ENCODE assay signal across 11 cellular contexts in genomic region chr6:150403458-150404245, GRCh38. TPM values are rescaled to one million over a fixed set of nuclear protein-coding genes. Genes with fewer than 3 reads are reported as not detected.
DNase-seq lines count a peak whose midpoint lies in the region; ATAC-seq and TF ChIP-seq lines count a peak whose summit lies in the region.
"Had no signal": no experiment of that assay in that cellular context is flagged by ENCODE, and none has a peak within 500 bp of the region (broad histone marks: within the 10 kb centered on the region; RNA-seq: fewer than 3 reads in every experiment).

No MANE protein-coding gene starts in this region.

- intact Hi-C loops in PC-3 (cut with micrococcal nuclease): no loop called here

- no peaks in the 10 kb centered on the region for H3K36me3 ChIP-seq in HAP-1 (replicated peaks)
- no peaks in the 10 kb centered on the region for H3K36me3 ChIP-seq in PC-3 (ENCODE audit: low read depth, low read length)

- peak; percentile 54 for ATAC-seq in PC-3
- no peak for ATAC-seq in activated T-helper 17 cell treated with anti-CD3 and anti-CD28 coated beads, Interleukin-2, amount 50 U/mL, for 72 hours (replicated peaks)
- ATAC-seq: activated naive CD8-positive, alpha-beta T cell treated with anti-CD3 and anti-CD28 coated beads, Interleukin-2, amount 50 U/mL, for 24 hours had no signal

- H3K27me3 ChIP-seq in HAP-1 (ENCODE audit: low read depth) (peaks cover 6% of the 10 kb centered on the region; the same call in 1 of the 2 replicates), PC-3 (ENCODE audit: low read length) (no peaks in the 10 kb centered on the region)

- H3K4me3 Mint-ChIP-seq in activated T-helper 17 cell treated with anti-CD3 and anti-CD28 coated beads, Interleukin-2, amount 50 U/mL, for 72 hours: no peak overlapping the region
- H3K4me3 Mint-ChIP-seq in T-helper 2 cell treated with Interferon-gamma antibody and Interleukin-4, amounts not matched to agents 5 μg/mL and 100 μg/mL, for 36 hours: no peak overlapping the region
- H3K4me3 Mint-ChIP-seq in activated naive CD8-positive, alpha-beta T cell treated with anti-CD3 and anti-CD28 coated beads for 36 hours: no peak overlapping the region
- H3K4me3 Mint-ChIP-seq: activated naive CD8-positive, alpha-beta T cell treated with anti-CD3 and anti-CD28 coated beads, Interleukin-2, amount 50 U/mL, for 24 hours had no signal

- H3K9me3 ChIP-seq in HAP-1: no peaks in the 10 kb centered on the region
- no peaks in the 10 kb centered on the region for H3K9me3 ChIP-seq in PC-3 (ENCODE audit: low read length)

- H3K4me3 ChIP-seq in HAP-1 (no peak overlapping the region), PC-3 (ENCODE audit: low read length) (no peak overlapping the region), fibroblast of pulmonary artery (replicated peaks; ENCODE audit: low read depth, low read length) (no peak overlapping the region)

- H3K4me1 ChIP-seq in HAP-1: peaks cover 8% of the 10 kb centered on the region
- H3K4me1 ChIP-seq in PC-3 (ENCODE audit: insufficient read depth, low read length): peaks cover 13% of the 10 kb centered on the region

- CTCF ChIA-PET in PC-3 (lab: Charles Lee): no interaction called here

- no peaks in the 10 kb centered on the region for H3K9me2 ChIP-seq in PC-3 (replicated peaks; ENCODE audit: low read length)

- peaks cover 27% of the 10 kb centered on the region for H3K27me3 Mint-ChIP-seq in activated T-helper 17 cell treated with anti-CD3 and anti-CD28 coated beads, Interleukin-2, amount 50 U/mL, for 72 hours
- peaks cover 19% of the 10 kb centered on the region for H3K27me3 Mint-ChIP-seq in T-helper 2 cell treated with Interferon-gamma antibody and Interleukin-4, amounts not matched to agents 5 μg/mL and 100 μg/mL, for 36 hours (ENCODE audit: low read depth)
- peaks cover 29% of the 10 kb centered on the region for H3K27me3 Mint-ChIP-seq in activated naive CD8-positive, alpha-beta T cell treated with anti-CD3 and anti-CD28 coated beads for 36 hours

- no peaks in the 10 kb centered on the region for H3K9me3 Mint-ChIP-seq in activated T-helper 17 cell treated with anti-CD3 and anti-CD28 coated beads, Interleukin-2, amount 50 U/mL, for 72 hours
- peaks cover 23% of the 10 kb centered on the region for H3K9me3 Mint-ChIP-seq in T-helper 2 cell treated with Interferon-gamma antibody and Interleukin-4, amounts not matched to agents 5 μg/mL and 100 μg/mL, for 36 hours
- peaks cover 7% of the 10 kb centered on the region for H3K9me3 Mint-ChIP-seq in activated naive CD8-positive, alpha-beta T cell treated with anti-CD3 and anti-CD28 coated beads for 36 hours

- H3K36me3 Mint-ChIP-seq in activated T-helper 17 cell treated with anti-CD3 and anti-CD28 coated beads, Interleukin-2, amount 50 U/mL, for 72 hours (ENCODE audit: low read depth): no peaks in the 10 kb centered on the region
- no peaks in the 10 kb centered on the region for H3K36me3 Mint-ChIP-seq in T-helper 2 cell treated with Interferon-gamma antibody and Interleukin-4, amounts not matched to agents 5 μg/mL and 100 μg/mL, for 36 hours (ENCODE audit: low read depth)
- no peaks in the 10 kb centered on the region for H3K36me3 Mint-ChIP-seq in activated naive CD8-positive, alpha-beta T cell treated with anti-CD3 and anti-CD28 coated beads for 36 hours

- POLR2A ChIA-PET in PC-3 (lab: Charles Lee; ENCODE audit: unreplicated experiment): no interaction called here

- no peaks in the 10 kb centered on the region for H4K20me1 ChIP-seq in PC-3 (ENCODE audit: low read length)

- H3K27ac Mint-ChIP-seq in activated T-helper 17 cell treated with anti-CD3 and anti-CD28 coated beads, Interleukin-2, amount 50 U/mL, for 72 hours: no peak overlapping the region
- H3K27ac Mint-ChIP-seq in T-helper 2 cell treated with Interferon-gamma antibody and Interleukin-4, amounts not matched to agents 5 μg/mL and 100 μg/mL, for 36 hours: no peak overlapping the region
- H3K27ac Mint-ChIP-seq in activated naive CD8-positive, alpha-beta T cell treated with anti-CD3 and anti-CD28 coated beads for 36 hours: no peak overlapping the region
- H3K27ac Mint-ChIP-seq: activated naive CD8-positive, alpha-beta T cell treated with anti-CD3 and anti-CD28 coated beads, Interleukin-2, amount 50 U/mL, for 24 hours had no signal

- H3K79me2 ChIP-seq in PC-3 (ENCODE audit: low read length): no peaks in the 10 kb centered on the region

- H3K4me2 ChIP-seq in PC-3 (ENCODE audit: low read length): peak overlapping the region; percentile 27
- H3K4me2 ChIP-seq: KMS-11 had no signal

- no peaks in the 10 kb centered on the region for H3F3A ChIP-seq in PC-3 (ENCODE audit: low read length, unreplicated experiment)

- H3K4me1 Mint-ChIP-seq in activated T-helper 17 cell treated with anti-CD3 and anti-CD28 coated beads, Interleukin-2, amount 50 U/mL, for 72 hours: no peaks in the 10 kb centered on the region
- no peaks in the 10 kb centered on the region for H3K4me1 Mint-ChIP-seq in T-helper 2 cell treated with Interferon-gamma antibody and Interleukin-4, amounts not matched to agents 5 μg/mL and 100 μg/mL, for 36 hours (ENCODE audit: low read depth)
- H3K4me1 Mint-ChIP-seq in activated naive CD8-positive, alpha-beta T cell treated with anti-CD3 and anti-CD28 coated beads for 36 hours: no peaks in the 10 kb centered on the region
- H3K4me1 Mint-ChIP-seq: activated naive CD8-positive, alpha-beta T cell treated with anti-CD3 and anti-CD28 coated beads, Interleukin-2, amount 50 U/mL, for 24 hours had no signal

- peak overlapping the region; percentile 12; the same call in 1 of the 2 replicates for H2AFZ ChIP-seq in PC-3 (ENCODE audit: low read length)

- in situ Hi-C loops in HAP-1 (cut with MboI; ENCODE audit: low sequenced_read_pairs): no loop called here

- BruUV-seq in PC-3 (replicated peaks; lab: Mats Ljungman, UMichigan): no TSS peak

- TF ChIP-seq CTCF in PC-3 (conservative IDR thresholded peaks at IDR 0.05; ENCODE audit: low read depth, low read length) (no peak), fibroblast of pulmonary artery (IDR thresholded peaks at IDR 0.05; ENCODE audit: low read length, missing control alignments) (no peak)

- DNase-seq in HAP-1 (ENCODE audit: low spot score in 2 of 2) (peak; percentile 39 to 41), PC-3 (peak; percentile 85), fibroblast of pulmonary artery (ENCODE audit: low read depth) (peak; percentile 98), pulmonary artery endothelial cell (ENCODE audit: low read depth, low spot score) (peak; percentile 67)
- no peak for DNase-seq in T-helper 2 cell treated with Interferon-gamma antibody and Interleukin-4, amounts not matched to agents 5 μg/mL and 100 μg/mL, for 36 hours (ENCODE audit: low spot score)
- DNase-seq in activated CD4-positive, alpha-beta T cell treated with anti-CD3 and anti-CD28 coated beads for 48 hours: no peak
- DNase-seq in activated naive CD8-positive, alpha-beta T cell treated with anti-CD3 and anti-CD28 coated beads for 36 hours: no peak
- DNase-seq: activated naive CD8-positive, alpha-beta T cell treated with anti-CD3 and anti-CD28 coated beads, Interleukin-2, amount 50 U/mL, for 24 hours; T1000 had no signal

- H3K9ac ChIP-seq in PC-3 (ENCODE audit: low read length): no peak overlapping the region
- H3K9ac ChIP-seq: KMS-11 had no signal

- H3K27ac ChIP-seq in PC-3 (ENCODE audit: low read length): peak overlapping the region; percentile 42
- H3K27ac ChIP-seq: KMS-11 had no signal

RNA-seq across cellular contexts. Expression of gene IYD, which starts 34.8 kb away (rescaled TPM):
- total RNA-seq in PC-3 (2014; rRNA removed) (0.04 TPM in 1 of 2 replicates, not detected in the other), pulmonary artery endothelial cell (0.07 TPM in 1 of 2 replicates, not detected in the other)
- not detected for total RNA-seq in activated T-helper 17 cell treated with anti-CD3 and anti-CD28 coated beads, Interleukin-2, amount 50 U/mL, for 72 hours
- total RNA-seq in activated naive CD8-positive, alpha-beta T cell treated with anti-CD3 and anti-CD28 coated beads for 36 hours: not detected

Comparison
In these comparisons a context has a peak if more than half of its experiments do, and no peak if none do; other contexts are left out.
1. DNase-seq: peak in HAP-1 (2 of 2), PC-3 (single experiment), fibroblast of pulmonary artery (single experiment) and pulmonary artery endothelial cell (single experiment); none in T-helper 2 cell treated with Interferon-gamma antibody and Interleukin-4, amounts not matched to agents 5 μg/mL and 100 μg/mL, for 36 hours (single experiment), activated CD4-positive, alpha-beta T cell treated with anti-CD3 and anti-CD28 coated beads for 48 hours (single experiment) and activated naive CD8-positive, alpha-beta T cell treated with anti-CD3 and anti-CD28 coated beads for 36 hours (single experiment).